20 cellular contexts compared by ENCODE assay signal in genomic region chr11:2815762-2816496, GRCh38.
DNase-seq lines count a peak whose midpoint lies in the region; ATAC-seq and TF ChIP-seq lines count a peak whose summit lies in the region.
"Had no signal": no experiment of that assay in that cellular context is flagged by ENCODE, and none has a peak within 500 bp of the region (broad histone marks: within the 10 kb centered on the region; RNA-seq: fewer than 3 reads in every experiment).

No MANE protein-coding gene starts in this region.

- no peak overlapping the region for H3K27ac ChIP-seq in heart left ventricle
- no peak overlapping the region for H3K27ac ChIP-seq in osteoblast (ENCODE audit: low read depth, low read length)
- H3K27ac ChIP-seq in prostate gland: no peak overlapping the region
- H3K27ac ChIP-seq: SJCRH30 had no signal

- H2AFZ ChIP-seq in osteoblast (ENCODE audit: low read length): no peak overlapping the region
- H2AFZ ChIP-seq: GM23338 had no signal

- no peaks in the 10 kb centered on the region for H3K27me3 ChIP-seq in heart left ventricle
- H3K27me3 ChIP-seq in osteoblast (ENCODE audit: insufficient read depth, low read length): peaks cover under 1% of the 10 kb centered on the region
- H3K27me3 ChIP-seq in prostate gland (replicated peaks; ENCODE audit: insufficient read depth): no peaks in the 10 kb centered on the region
- H3K27me3 ChIP-seq: BE2C, SJCRH30 had no signal

- no peak for ATAC-seq in heart left ventricle
- no peak for ATAC-seq in Right ventricle myocardium inferior
- ATAC-seq in left ventricle myocardium superior: no peak
- ATAC-seq in GM18520 (IDR thresholded peaks at IDR 0.05; ENCODE audit: unreplicated experiment): no peak
- ATAC-seq in GM18511 (IDR thresholded peaks at IDR 0.05; ENCODE audit: unreplicated experiment): no peak
- ATAC-seq: GM12878, GM23338 had no signal

- TF ChIP-seq CTCF in heart left ventricle (IDR thresholded peaks at IDR 0.05) (no peak), osteoblast (IDR thresholded peaks at IDR 0.05; ENCODE audit: extremely low read depth, low read depth, low read length) (no peak), prostate gland (IDR thresholded peaks at IDR 0.05) (no peak)

- intact Hi-C loops in heart left ventricle (cut with DNase I) (loop anchor here in 2 of 10 donors (2.0 to 10.0 kb wide), 4 partner anchors 43 to 61 kb away; no protein-coding TSS in a partner anchor), Right ventricle myocardium inferior (cut with DNase I) (no loop called here), left ventricle myocardium superior (cut with micrococcal nuclease) (no loop called here), prostate gland (cut with DNase I) (no loop called here)

- H3K9me3 ChIP-seq in heart left ventricle (peaks cover 0 to 19% (median 8%) of the 10 kb centered on the region in 12 donors), osteoblast (ENCODE audit: low read depth, low read length) (peaks cover 10% of the 10 kb centered on the region), prostate gland (no peaks in the 10 kb centered on the region)
- H3K9me3 ChIP-seq: BE2C had no signal

- 87 to 97% (median 96%) methylated on average over 12 to 16 of the region's 16 CpGs for WGBS in heart left ventricle, 4 donors
- 97% methylated on average over 16 of the region's 16 CpGs for WGBS in prostate gland

- no peak overlapping the region for H3K4me2 ChIP-seq in osteoblast (ENCODE audit: insufficient read depth, low read length)
- H3K4me2 ChIP-seq: GM23338 had no signal

- H3K4me3 ChIP-seq in heart left ventricle: no peak overlapping the region
- H3K4me3 ChIP-seq in osteoblast (ENCODE audit: insufficient read depth, low read length): no peak overlapping the region
- no peak overlapping the region for H3K4me3 ChIP-seq in prostate gland
- H3K4me3 ChIP-seq: GM12878, GM23338, SJCRH30 had no signal

- H3K4me1 ChIP-seq in heart left ventricle (peaks cover 2 to 25% (median 19%) of the 10 kb centered on the region in 12 donors), osteoblast (ENCODE audit: insufficient read depth, low read length) (peaks cover 2% of the 10 kb centered on the region), prostate gland (replicated peaks) (no peaks in the 10 kb centered on the region)
- H3K4me1 ChIP-seq: BE2C had no signal

- peak in 3 of 5 donors; percentile 13 to 54 (median 22) for DNase-seq in heart left ventricle
- no peak for DNase-seq in Right ventricle myocardium inferior (ENCODE audit: missing footprints)
- peak; percentile 27 for DNase-seq in left ventricle myocardium superior
- DNase-seq in osteoblast (ENCODE audit: insufficient read length, low spot score, missing footprints): peak; percentile 59
- DNase-seq in SIG-M5 treated with dmso at 0.1 percent for 504 hours (lab: John Stamatoyannopoulos, UW; ENCODE audit: unreplicated experiment): no peak
- no peak for DNase-seq in prostate gland (ENCODE audit: low spot score)
- DNase-seq: BE2C; CD4-positive, alpha-beta memory T cell; KBM-7; NCI-H1105; NCI-H1694 treated with DMSO at 0.1 percent for 48 hours; NCI-H2227 treated with DMSO at 0.1 percent for 48 hours; NCI-H510A treated with DMSO at 0.1 percent for 48 hours; NCI-H774; RPMI8226; SJCRH30 had no signal

- H4K20me1 ChIP-seq in osteoblast (ENCODE audit: insufficient read depth, low read length): no peaks in the 10 kb centered on the region

- no peak for TF ChIP-seq POLR2A in heart left ventricle (IDR thresholded peaks at IDR 0.05)
- no peak for TF ChIP-seq POLR2A in prostate gland (IDR thresholded peaks at IDR 0.05)

- no peaks in the 10 kb centered on the region for H3K79me2 ChIP-seq in osteoblast (ENCODE audit: insufficient read depth, low read length)

- no peaks in the 10 kb centered on the region for H3K36me3 ChIP-seq in heart left ventricle
- no peaks in the 10 kb centered on the region for H3K36me3 ChIP-seq in osteoblast (ENCODE audit: insufficient read depth, low read length)
- H3K36me3 ChIP-seq in prostate gland: no peaks in the 10 kb centered on the region
- H3K36me3 ChIP-seq: BE2C, SJCRH30 had no signal

Comparison
In these comparisons a context has a peak if more than half of its experiments do, and no peak if none do; other contexts are left out.
1. DNase-seq: peak in heart left ventricle (3 of 5), left ventricle myocardium superior (single experiment) and osteoblast (single experiment); none in Right ventricle myocardium inferior (single experiment), SIG-M5 treated with dmso at 0.1 percent for 504 hours (single experiment) and prostate gland (single experiment).